In the genomic region with DNA sequence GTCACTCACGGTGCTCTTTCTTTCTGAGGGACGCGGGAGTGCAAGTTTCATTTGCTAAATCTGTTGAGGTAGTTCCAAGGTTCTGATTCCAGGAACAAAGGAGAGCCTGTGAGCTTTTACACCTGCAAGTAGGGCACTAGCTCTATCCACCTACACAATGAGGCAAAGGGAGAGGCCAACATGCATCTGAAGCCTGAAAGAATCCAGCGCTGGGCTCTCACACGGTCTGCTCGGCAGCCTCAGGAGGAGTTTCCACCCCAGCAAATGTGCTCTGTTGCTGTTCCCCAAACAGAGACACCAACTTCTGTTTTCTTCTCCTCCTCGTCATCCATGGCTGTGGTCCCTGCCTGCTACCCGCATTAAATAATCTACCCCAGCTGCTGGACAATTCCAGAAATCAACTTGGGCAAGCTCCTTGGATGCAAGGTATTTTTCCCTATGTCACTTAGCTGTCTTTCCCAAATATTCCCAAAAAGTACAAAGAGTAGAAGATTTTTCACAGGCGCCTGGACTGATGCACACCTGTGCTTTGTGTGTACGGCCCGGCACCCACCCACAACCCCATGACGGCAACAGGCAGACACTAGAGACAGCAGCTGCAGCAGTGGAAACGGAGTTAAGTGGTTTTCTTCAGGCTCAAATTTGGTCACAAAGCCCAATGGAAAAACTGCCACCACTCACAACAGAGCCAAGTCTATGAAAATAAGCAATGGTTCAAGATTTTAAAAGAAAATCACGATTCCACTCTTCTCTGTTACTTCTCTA, we compare ENCODE assay signal across 15 cellular contexts.
"Had no signal": no experiment of that assay in that cellular context is flagged by ENCODE, and none has a peak within 500 bp of the region (broad histone marks: within the 10 kb centered on the region; RNA-seq: fewer than 3 reads in every experiment).

No MANE protein-coding gene starts in this region.

- H3K9me3 ChIP-seq: gastrocnemius medialis, heart right ventricle had no signal

- H3K36me3 ChIP-seq: gastrocnemius medialis had no signal

- H3K36me3 Mint-ChIP-seq: WTC11 had no signal

- H3K27ac ChIP-seq: epithelial cell of prostate, gastrocnemius medialis, heart right ventricle had no signal

- DNase-seq: activated CD4-positive, alpha-beta T cell treated with anti-CD3 and anti-CD28 coated beads for 48 hours; activated CD8-positive, alpha-beta memory T cell treated with anti-CD3 and anti-CD28 coated beads, Interleukin-2, amount 50 U/mL, for 4 hours; activated CD8-positive, alpha-beta T cell treated with anti-CD3 and anti-CD28 coated beads, Interleukin-2, amount 10 ng/mL, durations not matched to agents 7 days and 5 days; gastrocnemius medialis; heart right ventricle; left colon; midbrain; naive thymus-derived CD4-positive, alpha-beta T cell; retina; stimulated activated CD4-positive, alpha-beta T cell treated with anti-CD3 and anti-CD28 coated beads, Interleukin-2, amount 100 ng/mL, for 48 hours; stimulated activated naive CD4-positive, alpha-beta T cell; trophoblast cell had no signal

- H3K4me3 ChIP-seq: gastrocnemius medialis, heart right ventricle, lung had no signal

- H3K4me3 Mint-ChIP-seq: activated CD8-positive, alpha-beta T cell treated with anti-CD3 and anti-CD28 coated beads, Interleukin-2, amount 10 ng/mL, durations not matched to agents 7 days and 5 days; naive thymus-derived CD4-positive, alpha-beta T cell; WTC11 had no signal

- H3K27me3 Mint-ChIP-seq: naive thymus-derived CD4-positive, alpha-beta T cell had no signal

- ATAC-seq: activated CD8-positive, alpha-beta T cell treated with anti-CD3 and anti-CD28 coated beads, Interleukin-2, amount 10 ng/mL, durations not matched to agents 7 days and 5 days; gastrocnemius medialis; heart right ventricle; left colon; naive thymus-derived CD4-positive, alpha-beta T cell; WTC11 had no signal

- H3K27me3 ChIP-seq: gastrocnemius medialis, heart right ventricle had no signal

- H3K27ac Mint-ChIP-seq: activated CD8-positive, alpha-beta T cell treated with anti-CD3 and anti-CD28 coated beads, Interleukin-2, amount 10 ng/mL, durations not matched to agents 7 days and 5 days had no signal

- H3K9me3 Mint-ChIP-seq: naive thymus-derived CD4-positive, alpha-beta T cell; WTC11 had no signal
